ENCODE assay signal across 11 cellular contexts in genomic region chr3:14122301-14122700, GRCh38. TPM values are rescaled to one million over a fixed set of nuclear protein-coding genes. Genes with fewer than 3 reads are reported as not detected.
DNase-seq lines count a peak whose midpoint lies in the region; ATAC-seq, FAIRE-seq and TF ChIP-seq lines count a peak whose summit lies in the region.
"Had no signal": no experiment of that assay in that cellular context is flagged by ENCODE, and none has a peak within 500 bp of the region (broad histone marks: within the 10 kb centered on the region; RNA-seq: fewer than 3 reads in every experiment).

No MANE protein-coding gene starts in this region.

- H3K9me3 Mint-ChIP-seq in activated CD4-positive, alpha-beta T cell treated with anti-CD3 and anti-CD28 coated beads for 36 hours (ENCODE audit: low read depth) = no peaks in the 10 kb centered on the region
- H3K9me3 Mint-ChIP-seq in astrocyte (ENCODE audit: unreplicated experiment) = no peaks in the 10 kb centered on the region
- no peaks in the 10 kb centered on the region for H3K9me3 Mint-ChIP-seq in neural crest cell

- no peaks in the 10 kb centered on the region for H3K9me3 ChIP-seq in astrocyte (ENCODE audit: insufficient read depth, low read depth, low read length)
- H3K9me3 ChIP-seq: tibial artery had no signal

- H3K4me1 Mint-ChIP-seq in activated CD4-positive, alpha-beta T cell treated with anti-CD3 and anti-CD28 coated beads for 36 hours = peaks cover 50% of the 10 kb centered on the region
- peaks cover 25% of the 10 kb centered on the region for H3K4me1 Mint-ChIP-seq in astrocyte (ENCODE audit: low read depth, unreplicated experiment)
- peaks cover 37% of the 10 kb centered on the region for H3K4me1 Mint-ChIP-seq in neural crest cell

- TF ChIP-seq CTCF in astrocyte (IDR thresholded peaks at IDR 0.05; ENCODE audit: insufficient read depth, low read depth, low read length) = no peak
- no peak for TF ChIP-seq CTCF in neural crest cell (conservative IDR thresholded peaks at IDR 0.05)
- no peak for TF ChIP-seq CTCF in RWPE1 (conservative IDR thresholded peaks at IDR 0.05; ENCODE audit: low read depth)

- H3K9ac ChIP-seq in astrocyte (ENCODE audit: low read length) = no peak overlapping the region

- H3K4me1 ChIP-seq in astrocyte (ENCODE audit: insufficient read depth, low read length) = peaks cover 20% of the 10 kb centered on the region

- no peak overlapping the region for H3K4me2 ChIP-seq in astrocyte (ENCODE audit: low read length)

- H3K27me3 ChIP-seq in astrocyte (ENCODE audit: insufficient read depth, low read length) = no peaks in the 10 kb centered on the region
- H3K27me3 ChIP-seq: tibial artery had no signal

- no peak for TF ChIP-seq POLR2A in GM12892 (IDR thresholded peaks at IDR 0.05; ENCODE audit: low read depth, low read length)

- intact Hi-C loops in activated CD4-positive, alpha-beta T cell treated with anti-CD3 and anti-CD28 coated beads for 36 hours (cut with DNase I, micrococcal nuclease) = loop anchor here in 1 of 2 experiments (5.0 to 10.0 kb wide), 4 partner anchors 470 to 1110 kb away; partner anchors contain the start of genes MRPS25 and NUP210

- no peaks in the 10 kb centered on the region for H3K36me3 ChIP-seq in astrocyte (ENCODE audit: insufficient read depth, low read length)

- H3K36me3 Mint-ChIP-seq in activated CD4-positive, alpha-beta T cell treated with anti-CD3 and anti-CD28 coated beads for 36 hours (ENCODE audit: low read depth) = peaks cover 40% of the 10 kb centered on the region
- peaks cover 10% of the 10 kb centered on the region for H3K36me3 Mint-ChIP-seq in astrocyte (ENCODE audit: low read depth, unreplicated experiment)
- peaks cover 3% of the 10 kb centered on the region for H3K36me3 Mint-ChIP-seq in neural crest cell (ENCODE audit: low read depth)

- no peak overlapping the region for H2AFZ ChIP-seq in astrocyte (ENCODE audit: low read depth, low read length)

- H4K20me1 ChIP-seq in astrocyte (ENCODE audit: insufficient read depth, low read length) = peaks cover 17% of the 10 kb centered on the region

- H3K27ac ChIP-seq in astrocyte (ENCODE audit: low read depth, low read length) (no peak overlapping the region), RWPE1 (no peak overlapping the region)
- H3K27ac ChIP-seq: tibial artery had no signal

- peak overlapping the region; percentile 50 for H3K4me3 Mint-ChIP-seq in activated CD4-positive, alpha-beta T cell treated with anti-CD3 and anti-CD28 coated beads for 36 hours
- H3K4me3 Mint-ChIP-seq in astrocyte (ENCODE audit: unreplicated experiment) (peak overlapping the region; percentile 41), neural crest cell (peak overlapping the region; percentile 84)

- POLR2A ChIA-PET in activated CD4-positive, alpha-beta T cell treated with anti-CD3 and anti-CD28 coated beads for 36 hours (lab: Charles Lee) = interaction anchor here (0.6 to 1.0 kb wide), 2 partner anchors 35 to 56 kb away, joined by 3 to 4 read pairs; partner anchors contain the start of genes LSM3 and XPC
- POLR2A ChIA-PET in RWPE1 (lab: Yijun Ruan, JAX; ENCODE audit: low non-redundant PET) = no interaction called here

- H3K4me3 ChIP-seq in astrocyte (ENCODE audit: insufficient read depth, low read depth, low read length) = no peak overlapping the region
- H3K4me3 ChIP-seq: tibial artery had no signal

- ATAC-seq in activated CD4-positive, alpha-beta T cell treated with anti-CD3 and anti-CD28 coated beads for 36 hours = no peak
- no peak for ATAC-seq in HG03442 (IDR thresholded peaks at IDR 0.05; ENCODE audit: unreplicated experiment)

- no peaks in the 10 kb centered on the region for H3K27me3 Mint-ChIP-seq in activated CD4-positive, alpha-beta T cell treated with anti-CD3 and anti-CD28 coated beads for 36 hours
- H3K27me3 Mint-ChIP-seq in astrocyte (ENCODE audit: low read depth, unreplicated experiment) (no peaks in the 10 kb centered on the region), neural crest cell (ENCODE audit: low read depth) (no peaks in the 10 kb centered on the region)

- peak overlapping the region; percentile 65 for H3K27ac Mint-ChIP-seq in activated CD4-positive, alpha-beta T cell treated with anti-CD3 and anti-CD28 coated beads for 36 hours
- H3K27ac Mint-ChIP-seq in astrocyte (ENCODE audit: unreplicated experiment) (no peak overlapping the region), neural crest cell (ENCODE audit: unreplicated experiment) (no peak overlapping the region)

- no peak for DNase-seq in activated CD4-positive, alpha-beta T cell treated with anti-CD3 and anti-CD28 coated beads for 36 hours
- DNase-seq in activated CD4-positive, alpha-beta T cell treated with anti-CD3 and anti-CD28 coated beads, Interleukin-2, amount 50 U/mL, for 4 hours = no peak
- DNase-seq in NCI-H2029 (lab: John Stamatoyannopoulos, UW) (peak; percentile 66), astrocyte (ENCODE audit: low read depth) (no peak), neural crest cell (ENCODE audit: low read depth, low spot score) (no peak), GM12892 (ENCODE audit: insufficient read length) (no peak), RWPE1 (ENCODE audit: low spot score) (no peak)
- DNase-seq: activated gamma-delta T cell, tibial artery had no signal

- FAIRE-seq in astrocyte (lab: Jason Lieb, UNC) (no peak), GM12892 (lab: Jason Lieb, UNC) (no peak)
- FAIRE-seq: GM18507 had no signal

- peaks cover 37% of the 10 kb centered on the region for H3K79me2 ChIP-seq in astrocyte (ENCODE audit: insufficient read depth, low read length)

- CTCF ChIA-PET in activated CD4-positive, alpha-beta T cell treated with anti-CD3 and anti-CD28 coated beads for 36 hours (lab: Charles Lee) = interaction anchor here (1.7 kb wide), 1 partner anchor 22 kb away, joined by 5 read pairs; no protein-coding TSS in a partner anchor
- CTCF ChIA-PET in RWPE1 (lab: Yijun Ruan, JAX) = interaction anchor here (0.6 kb wide), 1 partner anchor 621 kb away, joined by 3 read pairs; no protein-coding TSS in a partner anchor

RNA-seq across cellular contexts. Expression of gene CHCHD4, which starts 2.4 kb away (rescaled TPM):
- 10 to 100 TPM; 23.3 TPM for total RNA-seq in activated CD4-positive, alpha-beta T cell treated with anti-CD3 and anti-CD28 coated beads for 36 hours
- total RNA-seq in astrocyte (10.3 TPM in 2 replicates), neural crest cell (16.9 and 17.0 TPM in 2 replicates)
- polyA plus RNA-seq in GM12892 (2012; ENCODE audit: missing spikeins) = 15.6 TPM

RNA-seq across cellular contexts. Expression of gene TMEM43, which starts 2.6 kb away (rescaled TPM):
- total RNA-seq in activated CD4-positive, alpha-beta T cell treated with anti-CD3 and anti-CD28 coated beads for 36 hours = 10 to 100 TPM; 28.3 to 28.5 TPM
- 76.7 and 79.2 TPM in 2 replicates for total RNA-seq in astrocyte
- 42.7 and 42.9 TPM in 2 replicates for total RNA-seq in neural crest cell
- polyA plus RNA-seq in GM12892 (2012; ENCODE audit: missing spikeins) = 18.6 TPM

RNA-seq across cellular contexts. Expression of gene XPC, which starts 56.1 kb away (rescaled TPM):
- total RNA-seq in activated CD4-positive, alpha-beta T cell treated with anti-CD3 and anti-CD28 coated beads for 36 hours = 10 to 100 TPM; 24.3 to 24.7 TPM
- total RNA-seq in astrocyte = 28.2 and 33.6 TPM in 2 replicates
- total RNA-seq in neural crest cell = 37.3 and 41.6 TPM in 2 replicates
- 29.7 TPM for polyA plus RNA-seq in GM12892 (2012; ENCODE audit: missing spikeins)

RNA-seq across cellular contexts. Expression of gene LSM3, which starts 56.3 kb away (rescaled TPM):
- total RNA-seq in activated CD4-positive, alpha-beta T cell treated with anti-CD3 and anti-CD28 coated beads for 36 hours = 10 to 100 TPM; 23.0 to 30.2 TPM
- 8.4 and 9.5 TPM in 2 replicates for total RNA-seq in astrocyte
- 18.3 and 19.1 TPM in 2 replicates for total RNA-seq in neural crest cell
- polyA plus RNA-seq in GM12892 (2012; ENCODE audit: missing spikeins) = 24.0 TPM
